ENCODE assay signal across 16 cellular contexts in genomic region chr4:56118055-56118454, GRCh38.
"Had no signal": no experiment of that assay in that cellular context is flagged by ENCODE, and none has a peak within 500 bp of the region (broad histone marks: within the 10 kb centered on the region; RNA-seq: fewer than 3 reads in every experiment).

No MANE protein-coding gene starts in this region.

- DNase-seq: activated CD4-positive, alpha-beta memory T cell treated with anti-CD3 and anti-CD28 coated beads, Interleukin-2, amount 10 ng/mL, durations not matched to agents 7 days and 5 days; activated CD4-positive, alpha-beta T cell treated with anti-CD3 and anti-CD28 coated beads for 48 hours; activated CD4-positive, CD25-positive, alpha-beta regulatory T cell; activated effector memory CD4-positive, alpha-beta T cell treated with Interleukin-2 at 50 U/mL for 16 hours; activated naive CD4-positive, alpha-beta T cell treated with anti-CD3 and anti-CD28 coated beads, Interleukin-2, amount 10 ng/mL, durations not matched to agents 7 days and 5 days; activated T-cell treated with anti-CD3 and anti-CD28 coated beads, Interleukin-2, amount 50 U/mL, for 72 hours; cerebellar nuclear complex; foreskin fibroblast; kidney; naive thymus-derived CD8-positive, alpha-beta T cell; pancreas; psoas muscle; spleen; stimulated activated CD4-positive, alpha-beta T cell treated with anti-CD3 and anti-CD28 coated beads, Interleukin-4, amount 100 ng/mL, for 1 hour; stimulated activated naive CD8-positive, alpha-beta T cell treated with anti-CD3 and anti-CD28 coated beads, Interleukin-15, Interleukin-2, amounts not matched to agents 100 U/mL and 50 U/mL, for 24 hours; T-helper 17 cell had no signal

- H3K27ac Mint-ChIP-seq: activated CD4-positive, alpha-beta memory T cell treated with anti-CD3 and anti-CD28 coated beads, Interleukin-2, amount 10 ng/mL, durations not matched to agents 7 days and 5 days; activated naive CD4-positive, alpha-beta T cell treated with anti-CD3 and anti-CD28 coated beads, Interleukin-2, amount 10 ng/mL, durations not matched to agents 7 days and 5 days; activated T-cell treated with anti-CD3 and anti-CD28 coated beads, Interleukin-2, amount 50 U/mL, for 72 hours; naive thymus-derived CD8-positive, alpha-beta T cell; T-helper 17 cell had no signal

- H3K4me3 Mint-ChIP-seq: activated CD4-positive, alpha-beta memory T cell treated with anti-CD3 and anti-CD28 coated beads, Interleukin-2, amount 10 ng/mL, durations not matched to agents 7 days and 5 days; activated naive CD4-positive, alpha-beta T cell treated with anti-CD3 and anti-CD28 coated beads, Interleukin-2, amount 10 ng/mL, durations not matched to agents 7 days and 5 days; activated T-cell treated with anti-CD3 and anti-CD28 coated beads, Interleukin-2, amount 50 U/mL, for 72 hours; naive thymus-derived CD8-positive, alpha-beta T cell; T-helper 17 cell had no signal

- H3K9me3 Mint-ChIP-seq: activated CD4-positive, alpha-beta memory T cell treated with anti-CD3 and anti-CD28 coated beads, Interleukin-2, amount 10 ng/mL, durations not matched to agents 7 days and 5 days; activated naive CD4-positive, alpha-beta T cell treated with anti-CD3 and anti-CD28 coated beads, Interleukin-2, amount 10 ng/mL, durations not matched to agents 7 days and 5 days; activated T-cell treated with anti-CD3 and anti-CD28 coated beads, Interleukin-2, amount 50 U/mL, for 72 hours; naive thymus-derived CD8-positive, alpha-beta T cell had no signal

- ATAC-seq: activated T-cell treated with anti-CD3 and anti-CD28 coated beads, Interleukin-2, amount 50 U/mL, for 72 hours; naive thymus-derived CD8-positive, alpha-beta T cell; pancreas; psoas muscle; stimulated activated naive CD8-positive, alpha-beta T cell treated with anti-CD3 and anti-CD28 coated beads, Interleukin-15, Interleukin-2, amounts not matched to agents 100 U/mL and 50 U/mL, for 24 hours; T-helper 17 cell had no signal

- H3K36me3 Mint-ChIP-seq: activated naive CD4-positive, alpha-beta T cell treated with anti-CD3 and anti-CD28 coated beads, Interleukin-2, amount 10 ng/mL, durations not matched to agents 7 days and 5 days; naive thymus-derived CD8-positive, alpha-beta T cell had no signal

- H3K27me3 Mint-ChIP-seq: activated naive CD4-positive, alpha-beta T cell treated with anti-CD3 and anti-CD28 coated beads, Interleukin-2, amount 10 ng/mL, durations not matched to agents 7 days and 5 days had no signal

- H3K4me1 Mint-ChIP-seq: activated CD4-positive, alpha-beta memory T cell treated with anti-CD3 and anti-CD28 coated beads, Interleukin-2, amount 10 ng/mL, durations not matched to agents 7 days and 5 days; activated naive CD4-positive, alpha-beta T cell treated with anti-CD3 and anti-CD28 coated beads, Interleukin-2, amount 10 ng/mL, durations not matched to agents 7 days and 5 days; naive thymus-derived CD8-positive, alpha-beta T cell had no signal
